ENCODE assay signal across 8 cellular contexts in the genomic region with DNA sequence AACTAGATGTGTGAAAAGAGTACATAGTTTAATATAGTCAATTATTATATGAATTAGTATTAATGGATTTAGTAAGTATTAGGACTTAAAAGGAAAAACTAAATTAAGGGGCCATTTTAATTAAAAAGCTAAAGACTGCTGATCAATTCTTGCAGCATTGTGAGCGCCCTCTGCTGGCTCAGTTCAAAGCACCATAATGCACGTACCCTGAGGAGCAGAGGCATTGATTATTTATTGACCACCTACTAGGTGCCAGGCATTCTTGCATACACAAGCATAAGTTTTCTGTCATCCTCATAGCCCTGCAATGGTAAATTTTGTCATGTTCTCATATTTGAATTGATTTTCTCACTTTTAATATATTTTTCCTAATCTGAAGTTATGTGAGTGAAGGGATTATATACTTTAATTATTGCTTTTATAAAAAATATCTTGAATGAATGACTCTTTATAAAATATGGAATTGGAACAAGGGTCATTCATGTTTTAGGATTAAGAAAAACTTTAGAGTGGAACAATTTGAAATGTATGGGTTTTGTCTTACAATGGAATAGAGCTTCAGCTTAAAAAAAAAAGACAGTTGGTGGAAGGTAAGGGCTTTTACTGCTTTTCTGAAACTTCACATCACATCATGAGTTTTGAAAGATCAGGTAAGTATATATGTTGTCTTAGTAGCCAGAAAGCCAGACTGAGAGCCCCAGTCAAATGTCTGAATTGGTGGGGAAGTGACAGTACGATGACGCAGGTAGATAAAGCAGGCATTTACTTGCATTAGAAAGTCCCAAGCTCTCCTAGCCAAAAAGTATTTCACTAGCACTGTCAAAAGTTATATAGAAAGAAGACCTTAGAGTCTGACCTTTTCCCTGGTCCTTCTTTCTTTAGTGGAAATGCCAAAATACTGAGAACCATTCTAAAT. TPM values are rescaled to one million over a fixed set of nuclear protein-coding genes. Genes with fewer than 3 reads are reported as not detected.
DNase-seq lines count a peak whose midpoint lies in the region; ATAC-seq and TF ChIP-seq lines count a peak whose summit lies in the region.

No MANE protein-coding gene starts in this region.

- H3K4me3 ChIP-seq in GM12875 (ENCODE audit: low read depth, low read length), result no peak overlapping the region
- no peak overlapping the region for H3K4me3 ChIP-seq in coronary artery
- no peak overlapping the region for H3K4me3 ChIP-seq in lung

- no peaks in the 10 kb centered on the region for H3K36me3 ChIP-seq in lung (ENCODE audit: control insufficient read depth in 2 of 2, insufficient read depth in 2 of 2, low read length in 2 of 2)

- H3K27me3 ChIP-seq in lung (ENCODE audit: control insufficient read depth, insufficient read depth), result no peaks in the 10 kb centered on the region

- DNase-seq in A172 (ENCODE audit: low spot score) (peak; percentile 38), NCI-H1092 (lab: John Stamatoyannopoulos, UW) (peak; percentile 1), coronary artery (ENCODE audit: low spot score) (no peak), lung (ENCODE audit: low spot score) (peak; percentile 53), DMS79 treated with DMSO at 0.1 percent for 48 hours (lab: John Stamatoyannopoulos, UW) (no peak)
- peak; percentile 75 to 82 for DNase-seq in activated CD4-positive, alpha-beta T cell treated with anti-CD3 and anti-CD28 coated beads for 4 hours
- peak; percentile 37 to 67 for DNase-seq in stimulated activated CD8-positive, alpha-beta memory T cell treated with anti-CD3 and anti-CD28 coated beads, Interleukin-2, amount 100 ng/mL, for 1 hour (ENCODE audit: low read depth in 2 of 2)

- H3K27ac ChIP-seq in coronary artery, result no peak overlapping the region
- no peak overlapping the region for H3K27ac ChIP-seq in lung (ENCODE audit: low read depth in 1 of 2, low read length in 1 of 2)

- no peaks in the 10 kb centered on the region for H3K9me3 ChIP-seq in lung (ENCODE audit: control insufficient read depth in 2 of 2, insufficient read depth in 1 of 2, low read length in 1 of 2)

- peaks cover 0 to 3% of the 10 kb centered on the region in 2 donors for H3K4me1 ChIP-seq in lung (ENCODE audit: control insufficient read depth in 2 of 2, insufficient read depth in 2 of 2, low read length in 2 of 2)

- 48 to 52% methylated on average over 4 of the region's 4 CpGs for WGBS in lung, 2 donors

- ATAC-seq in lung (ENCODE audit: insufficient read depth, low FRiP score), result no peak

- TF ChIP-seq CTCF in GM12875 (IDR thresholded peaks at IDR 0.05; ENCODE audit: borderline replicate concordance, insufficient read depth, low read depth, low read length) (peak; percentile 82), coronary artery (IDR thresholded peaks at IDR 0.05) (peak; percentile 29), lung (IDR thresholded peaks at IDR 0.05; ENCODE audit: control extremely low read depth, extremely low read depth) (peak; percentile 54)

RNA-seq across cellular contexts. Expression of a gene that starts 9.7 kb away (rescaled TPM):
- total RNA-seq in A172 (2014; rRNA removed; shearing (Covaris generic)), result 17.8 and 23.5 TPM in 2 replicates
- total RNA-seq in lung, result 10 to 100 TPM; 18.3 to 71.0 TPM
- polyA plus RNA-seq in lung, result 10 to 100 TPM in 1 of 2 donors, under 1 TPM in 1; 0.73 to 10.4 TPM

Comparison
In these comparisons a context has a peak if more than half of its experiments do, and no peak if none do; other contexts are left out.
1. DNase-seq: peak in A172 (single experiment), NCI-H1092 (single experiment), activated CD4-positive, alpha-beta T cell treated with anti-CD3 and anti-CD28 coated beads for 4 hours (2 of 2), lung (single experiment) and stimulated activated CD8-positive, alpha-beta memory T cell treated with anti-CD3 and anti-CD28 coated beads, Interleukin-2, amount 100 ng/mL, for 1 hour (2 of 2); none in coronary artery (single experiment) and DMS79 treated with DMSO at 0.1 percent for 48 hours (single experiment).
2. CTCF ChIP-seq: peak in every context shown above with its lines; median percentile 82 in GM12875; 54 in lung; 29 in coronary artery.